ENCODE assay signal across 9 cellular contexts in genomic region chr5:96808868-96809558, GRCh38. TPM values are rescaled to one million over a fixed set of nuclear protein-coding genes. Genes with fewer than 3 reads are reported as not detected.
A peak's percentile ranks its signal among the peaks of the same experiment; 100 is the strongest.
DNase-seq lines count a peak whose midpoint lies in the region; ATAC-seq and TF ChIP-seq lines count a peak whose summit lies in the region.
"Had no signal": no experiment of that assay in that cellular context is flagged by ENCODE, and none has a peak within 500 bp of the region (broad histone marks: within the 10 kb centered on the region; RNA-seq: fewer than 3 reads in every experiment).

No MANE protein-coding gene starts in this region.

- H3K27ac Mint-ChIP-seq in activated B cell treated with CpG ODN at 0.5 μM for 24 hours, result peak overlapping the region; percentile 99
- peak overlapping the region; percentile 100 for H3K27ac Mint-ChIP-seq in stimulated activated naive CD8-positive, alpha-beta T cell treated with anti-CD3 and anti-CD28 coated beads, Interleukin-15, amount 100 ng/mL, for 72 hours

- H3K9me2 ChIP-seq in SK-N-SH, result no peaks in the 10 kb centered on the region

- no peak for TF ChIP-seq EP300 in SK-N-SH (IDR thresholded peaks at IDR 0.05; ENCODE audit: borderline replicate concordance in 1 of 2, low read depth in 1 of 2, low read length in 1 of 2)

- H3K4me3 ChIP-seq in SK-N-SH (ENCODE audit: low read depth in 2 of 2, low read length in 1 of 2) (no peak overlapping the region), iPS-15b (ENCODE audit: low read depth, low read length) (peak overlapping the region; percentile 61)

- no peaks in the 10 kb centered on the region for H3K27me3 Mint-ChIP-seq in activated B cell treated with CpG ODN at 0.5 μM for 24 hours
- H3K27me3 Mint-ChIP-seq in stimulated activated naive CD8-positive, alpha-beta T cell treated with anti-CD3 and anti-CD28 coated beads, Interleukin-15, amount 100 ng/mL, for 72 hours, result no peaks in the 10 kb centered on the region

- POLR2A ChIA-PET in SK-N-SH (lab: Yijun Ruan, JAX) (interaction anchor here (1.5 to 2.1 kb wide), 2 partner anchors 12 to 45 kb away, joined by 8 to 12 read pairs; no protein-coding TSS in a partner anchor), activated B cell treated with CpG ODN at 0.5 μM for 24 hours (lab: Charles Lee) (interaction anchor here (0.7 to 2.8 kb wide), 26 partner anchors 8 to 374 kb away, joined by 3 to 86 read pairs (median 8); partner anchors contain the start of genes CAST, ERAP2, LNPEP and RIOK2)

- H3K9me3 ChIP-seq in SK-N-SH (no peaks in the 10 kb centered on the region), iPS-15b (ENCODE audit: control insufficient read depth, insufficient read depth, low read length) (no peaks in the 10 kb centered on the region)
- H3K9me3 ChIP-seq: suprapubic skin had no signal

- peaks cover 10% of the 10 kb centered on the region for H3K36me3 Mint-ChIP-seq in activated B cell treated with CpG ODN at 0.5 μM for 24 hours (ENCODE audit: low read depth)

- H2AFZ ChIP-seq in SK-N-SH (ENCODE audit: low read depth), result peak overlapping the region; percentile 83

- peak overlapping the region in 1 of 2 experiments; percentile 92; a peak in 3 of 4 replicates for H3K27ac ChIP-seq in SK-N-SH (ENCODE audit: low read depth in 2 of 2, low read length in 1 of 2)

- no peaks in the 10 kb centered on the region for H4K20me1 ChIP-seq in SK-N-SH (ENCODE audit: insufficient read depth)

- peak overlapping the region; percentile 99; the same call in 1 of the 2 replicates for H3K9ac ChIP-seq in SK-N-SH
- no peak overlapping the region for H3K9ac ChIP-seq in iPS-15b (ENCODE audit: low read depth, low read length)

- H3K4me2 ChIP-seq in SK-N-SH, result peak overlapping the region; percentile 84

- H3K4me1 ChIP-seq in SK-N-SH (ENCODE audit: control insufficient read depth in 1 of 2, insufficient read depth in 2 of 2, low read depth in 1 of 2, low read length in 1 of 2) (peaks cover 3 to 8% of the 10 kb centered on the region in 2 experiments; a peak in 3 of 4 replicates), iPS-15b (ENCODE audit: control insufficient read depth, insufficient read depth, low read length) (no peaks in the 10 kb centered on the region)

- H3K27me3 ChIP-seq in SK-N-SH (ENCODE audit: insufficient read depth) (no peaks in the 10 kb centered on the region), iPS-15b (ENCODE audit: control insufficient read depth, insufficient read depth, low read length) (peaks cover 8% of the 10 kb centered on the region)
- H3K27me3 ChIP-seq: suprapubic skin had no signal

- peak overlapping the region; percentile 97 for H3K4me3 Mint-ChIP-seq in activated B cell treated with CpG ODN at 0.5 μM for 24 hours
- peak overlapping the region; percentile 93 to 95 for H3K4me3 Mint-ChIP-seq in stimulated activated naive CD8-positive, alpha-beta T cell treated with anti-CD3 and anti-CD28 coated beads, Interleukin-15, amount 100 ng/mL, for 72 hours

- peaks cover 6% of the 10 kb centered on the region; the same call in 1 of the 2 replicates for H3K79me2 ChIP-seq in SK-N-SH (ENCODE audit: insufficient read depth)

- 94% methylated on average over 8 of the region's 8 CpGs for WGBS in SK-N-SH (ENCODE audit: low lambda C conversion rate)

- TF ChIP-seq RAD21 in SK-N-SH (IDR thresholded peaks at IDR 0.05; ENCODE audit: low read length), result no peak

- no peak for DNase-seq in SK-N-SH
- no peak for DNase-seq in activated B cell treated with CpG ODN at 0.5 μM for 24 hours
- no peak for DNase-seq in stimulated activated naive CD8-positive, alpha-beta T cell treated with anti-CD3 and anti-CD28 coated beads, Interleukin-15, amount 100 ng/mL, for 72 hours
- no peak for DNase-seq in NCI-H1092 (lab: John Stamatoyannopoulos, UW)
- DNase-seq in COLO668 (lab: John Stamatoyannopoulos, UW; ENCODE audit: unreplicated experiment), result no peak
- no peak for DNase-seq in central memory CD4-positive, alpha-beta T cell

- H3F3A ChIP-seq in SK-N-SH (replicated peaks; ENCODE audit: insufficient read depth), result no peaks in the 10 kb centered on the region

- ATAC-seq in SK-N-SH treated with all-trans-retinoic acid at 6 μM for 48 hours, result no peak
- ATAC-seq in activated B cell treated with CpG ODN at 0.5 μM for 24 hours (ENCODE audit: low read depth), result no peak
- ATAC-seq in stimulated activated naive CD8-positive, alpha-beta T cell treated with anti-CD3 and anti-CD28 coated beads, Interleukin-15, amount 100 ng/mL, for 72 hours, result no peak

- intact Hi-C loops in activated B cell treated with CpG ODN at 0.5 μM for 24 hours (cut with micrococcal nuclease), result loop anchor here (1.0 to 10.0 kb wide), 7 partner anchors 7 to 1963 kb away; partner anchors contain the start of genes CAST, GLRX, RGMB and RIOK2

- TF ChIP-seq CTCF in SK-N-SH (IDR thresholded peaks at IDR 0.05) (no peak), activated B cell treated with CpG ODN at 0.5 μM for 24 hours (IDR thresholded peaks at IDR 0.05) (no peak)

- CTCF ChIA-PET in SK-N-SH (lab: Yijun Ruan, JAX) (interaction anchor here (0.9 to 2.9 kb wide), 4 partner anchors 17 to 352 kb away, joined by 3 to 9 read pairs (median 6); no protein-coding TSS in a partner anchor), activated B cell treated with CpG ODN at 0.5 μM for 24 hours (lab: Charles Lee) (interaction anchor here (1.2 to 4.3 kb wide), 4 partner anchors 8 to 352 kb away, joined by 4 to 21 read pairs (median 10); no protein-coding TSS in a partner anchor)

- no peaks in the 10 kb centered on the region for H3K9me3 Mint-ChIP-seq in activated B cell treated with CpG ODN at 0.5 μM for 24 hours
- no peaks in the 10 kb centered on the region for H3K9me3 Mint-ChIP-seq in stimulated activated naive CD8-positive, alpha-beta T cell treated with anti-CD3 and anti-CD28 coated beads, Interleukin-15, amount 100 ng/mL, for 72 hours

- H3K36me3 ChIP-seq in SK-N-SH (replicated peaks in 1 of 2; ENCODE audit: control insufficient read depth in 1 of 2, insufficient read depth in 2 of 2, low read length in 1 of 2), result no peaks in the 10 kb centered on the region
- H3K36me3 ChIP-seq in iPS-15b (ENCODE audit: control insufficient read depth, insufficient read depth, low read length), result no peaks in the 10 kb centered on the region
- H3K36me3 ChIP-seq: suprapubic skin had no signal

- peaks cover 34% of the 10 kb centered on the region for H3K4me1 Mint-ChIP-seq in activated B cell treated with CpG ODN at 0.5 μM for 24 hours
- peaks cover 84% of the 10 kb centered on the region for H3K4me1 Mint-ChIP-seq in stimulated activated naive CD8-positive, alpha-beta T cell treated with anti-CD3 and anti-CD28 coated beads, Interleukin-15, amount 100 ng/mL, for 72 hours

TF ChIP-seq in SK-N-SH, 30 proteins besides CTCF, POLR2A, EP300 and RAD21:
- TF ChIP-seq ELF1 (IDR thresholded peaks at IDR 0.05), result no peak
- no peak for TF ChIP-seq MEF2A (IDR thresholded peaks at IDR 0.05; ENCODE audit: borderline replicate concordance, low read depth)
- TF ChIP-seq JUND (IDR thresholded peaks at IDR 0.05), result no peak
- no peak for TF ChIP-seq CHD2 (IDR thresholded peaks at IDR 0.05; ENCODE audit: low read length, partially characterized antibody)
- TF ChIP-seq FOXM1 (IDR thresholded peaks at IDR 0.05; ENCODE audit: low read depth), result no peak

TF ChIP-seq in SK-N-SH treated with all-trans-retinoic acid at 6 μM for 48 hours, 23 proteins besides CTCF, POLR2A, EP300 and RAD21:
- no peak for TF ChIP-seq ZFP3 (CRISPR knock-in tag; IDR thresholded peaks at IDR 0.05)

RNA-seq across cellular contexts. Expression of gene ERAP1, which starts 1.3 kb away (rescaled TPM):
- polyA plus RNA-seq in SK-N-SH (2012; rRNA removed), result 18.6 and 20.9 TPM in 2 replicates
- 15.1 and 17.1 TPM in 2 replicates for polyA plus RNA-seq in SK-N-SH (2012; cell fraction: cytosol; rRNA removed)
- 25.4 and 34.0 TPM in 2 replicates for polyA plus RNA-seq in SK-N-SH (2012; cell fraction: nucleus; rRNA removed)
- total RNA-seq in activated B cell treated with CpG ODN at 0.5 μM for 24 hours, result 52.5 and 55.2 TPM in 2 replicates
